ENCODE assay signal across 20 cellular contexts in the genomic region with DNA sequence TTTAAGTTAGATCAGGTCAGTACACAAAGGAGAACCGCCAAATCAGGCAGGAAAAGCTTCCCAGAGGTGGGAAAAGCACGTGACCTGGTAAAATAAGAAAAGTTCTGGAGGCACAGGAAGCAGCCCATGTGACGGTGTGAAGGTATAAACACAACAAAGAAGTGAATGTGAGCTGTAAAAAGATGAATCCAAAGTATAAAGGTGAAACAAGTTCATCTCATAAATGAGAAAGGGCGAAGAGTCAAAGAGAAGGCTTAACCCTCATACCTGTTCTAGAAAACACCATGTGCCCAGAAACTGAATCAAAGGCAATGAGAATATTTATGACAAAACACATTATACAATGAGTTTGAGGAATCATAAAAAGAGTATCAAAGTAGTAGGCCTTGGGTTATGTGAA.
"Had no signal": no experiment of that assay in that cellular context is flagged by ENCODE, and none has a peak within 500 bp of the region (broad histone marks: within the 10 kb centered on the region; RNA-seq: fewer than 3 reads in every experiment).

No MANE protein-coding gene starts in this region.

- H3K36me3 ChIP-seq: breast epithelium had no signal

- H3K4me3 Mint-ChIP-seq: activated CD8-positive, alpha-beta memory T cell treated with anti-CD3 and anti-CD28 coated beads, Interleukin-2, amount 10 ng/mL, durations not matched to agents 7 days and 5 days; activated naive CD8-positive, alpha-beta T cell treated with anti-CD3 and anti-CD28 coated beads, Interleukin-2, amount 10 ng/mL, durations not matched to agents 7 days and 5 days; activated T-cell treated with anti-CD3 and anti-CD28 coated beads, Interleukin-2, amount 50 U/mL, for 24 hours; activated T-helper 1 cell treated with anti-CD3 and anti-CD28 coated beads, Interleukin-12 subunit alpha, Interleukin-12 subunit beta, Interleukin-2, Interleukin-4 antibody, amounts not matched to agents 30 ng/mL and 10 ng/mL and 1 ng/mL, durations not matched to agents 14 hours and 24 hours and 36 hours; T-helper 1 cell treated with Interleukin-12 subunit alpha and Interleukin-12 subunit beta and Interleukin-4 antibody, amounts not matched to agents 30 μg/mL and 1 μg/mL, for 36 hours had no signal

- ATAC-seq: activated CD4-positive, CD25-positive, alpha-beta regulatory T cell treated with anti-CD3 and anti-CD28 coated beads, Interleukin-2, amount 50 U/mL, for 24 hours; activated CD8-positive, alpha-beta memory T cell treated with anti-CD3 and anti-CD28 coated beads, Interleukin-2, amount 10 ng/mL, durations not matched to agents 7 days and 5 days had no signal

- H3K27me3 Mint-ChIP-seq: activated CD8-positive, alpha-beta memory T cell treated with anti-CD3 and anti-CD28 coated beads, Interleukin-2, amount 10 ng/mL, durations not matched to agents 7 days and 5 days; activated naive CD8-positive, alpha-beta T cell treated with anti-CD3 and anti-CD28 coated beads, Interleukin-2, amount 10 ng/mL, durations not matched to agents 7 days and 5 days; activated T-cell treated with anti-CD3 and anti-CD28 coated beads, Interleukin-2, amount 50 U/mL, for 24 hours had no signal

- DNase-seq: activated CD4-positive, alpha-beta T cell treated with anti-CD3 and anti-CD28 coated beads for 4 hours; activated CD8-positive, alpha-beta memory T cell treated with anti-CD3 and anti-CD28 coated beads, Interleukin-2, amount 10 ng/mL, durations not matched to agents 7 days and 5 days; activated effector memory CD4-positive, alpha-beta T cell treated with anti-CD3 and anti-CD28 coated beads, Interleukin-2, amount 50 U/mL, for 16 hours; activated naive CD4-positive, alpha-beta T cell treated with Interleukin-2 at 50 U/mL for 16 hours; activated naive CD8-positive, alpha-beta T cell treated with anti-CD3 and anti-CD28 coated beads, Interleukin-2, amount 10 ng/mL, durations not matched to agents 7 days and 5 days; activated T-cell treated with anti-CD3 and anti-CD28 coated beads, Interleukin-2, amount 50 U/mL, for 24 hours; aorta; central memory CD4-positive, alpha-beta T cell; Karpas-422; MM.1S; NCI-H1105; NCI-H1436 treated with DMSO at 0.1 percent for 48 hours; NCI-H187; NCI-H2081; NCI-H524; SHP77 had no signal

- H3K27ac Mint-ChIP-seq: activated CD8-positive, alpha-beta memory T cell treated with anti-CD3 and anti-CD28 coated beads, Interleukin-2, amount 10 ng/mL, durations not matched to agents 7 days and 5 days; activated naive CD8-positive, alpha-beta T cell treated with anti-CD3 and anti-CD28 coated beads, Interleukin-2, amount 10 ng/mL, durations not matched to agents 7 days and 5 days; activated T-cell treated with anti-CD3 and anti-CD28 coated beads, Interleukin-2, amount 50 U/mL, for 24 hours; activated T-helper 1 cell treated with anti-CD3 and anti-CD28 coated beads, Interleukin-12 subunit alpha, Interleukin-12 subunit beta, Interleukin-2, Interleukin-4 antibody, amounts not matched to agents 30 ng/mL and 10 ng/mL and 1 ng/mL, durations not matched to agents 14 hours and 24 hours and 36 hours; T-helper 1 cell treated with Interleukin-12 subunit alpha and Interleukin-12 subunit beta and Interleukin-4 antibody, amounts not matched to agents 30 μg/mL and 1 μg/mL, for 36 hours had no signal

- H3K4me3 ChIP-seq: breast epithelium had no signal
